10 cellular contexts compared by ENCODE assay signal in the genomic region with DNA sequence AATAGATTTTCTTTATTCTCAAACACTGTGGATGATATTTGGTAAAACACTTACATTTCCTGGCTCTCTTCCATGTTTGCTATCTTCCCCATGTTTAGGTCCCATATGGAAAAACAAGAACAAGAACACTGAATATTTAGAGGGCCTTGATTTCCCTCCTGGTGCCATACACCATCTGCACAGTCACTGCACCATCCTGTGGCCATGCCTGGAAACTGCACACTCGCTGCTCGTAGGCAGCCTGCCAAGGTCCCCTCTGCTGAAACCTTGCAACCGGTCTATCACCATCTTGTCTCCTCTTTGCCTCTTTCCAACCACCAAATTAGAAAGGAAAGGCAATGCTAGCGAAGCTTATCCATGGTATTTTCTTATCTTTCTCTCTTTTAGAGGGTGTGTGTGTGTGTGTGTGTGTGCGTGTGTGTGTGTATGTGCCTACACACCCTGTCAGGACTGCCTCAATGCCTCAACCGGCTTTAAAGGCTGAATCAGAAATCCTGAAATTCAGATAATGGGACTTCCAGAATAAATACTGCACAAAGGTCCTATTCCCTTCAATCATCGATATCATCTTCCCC.
A peak's percentile ranks its signal among the peaks of the same experiment; 100 is the strongest.
DNase-seq lines count a peak whose midpoint lies in the region; ATAC-seq and TF ChIP-seq lines count a peak whose summit lies in the region.
"Had no signal": no experiment of that assay in that cellular context is flagged by ENCODE, and none has a peak within 500 bp of the region (broad histone marks: within the 10 kb centered on the region; RNA-seq: fewer than 3 reads in every experiment).

No MANE protein-coding gene starts in this region.

- ATAC-seq in psoas muscle (peak in 2 of 4 donors; percentile 61 to 62), HG02970 (IDR thresholded peaks at IDR 0.05; ENCODE audit: low FRiP score, unreplicated experiment) (no peak)

- CTCF ChIA-PET in HEK293 (lab: Yijun Ruan, JAX) = interaction anchor here (0.5 to 3.8 kb wide), 30 partner anchors 9 to 943 kb away, joined by 3 to 58 read pairs (median 4); a partner anchor contains a TSS

- no peaks in the 10 kb centered on the region for H3K27me3 Mint-ChIP-seq in activated T-helper 1 cell treated with anti-CD3 and anti-CD28 coated beads, Interleukin-12 subunit alpha, Interleukin-12 subunit beta, Interleukin-2, Interleukin-4 antibody, amounts not matched to agents 30 ng/mL and 10 ng/mL and 1 ng/mL, durations not matched to agents 14 hours and 24 hours and 36 hours (ENCODE audit: insufficient read depth)

- no peaks in the 10 kb centered on the region for H3K9me3 ChIP-seq in DOHH2 (ENCODE audit: control insufficient read depth, insufficient read depth, low read length)
- H3K9me3 ChIP-seq in HEK293 (ENCODE audit: control insufficient read depth, insufficient read depth, low read depth, low read length) = no peaks in the 10 kb centered on the region
- no peaks in the 10 kb centered on the region for H3K9me3 ChIP-seq in psoas muscle
- H3K9me3 ChIP-seq: SJSA1 had no signal

- H3K79me2 ChIP-seq in DOHH2 (ENCODE audit: control insufficient read depth, low read length) = no peaks in the 10 kb centered on the region

- no peaks in the 10 kb centered on the region for H3K9me2 ChIP-seq in DOHH2 (replicated peaks; ENCODE audit: control insufficient read depth, low read length)

- H3K36me3 ChIP-seq in DOHH2 (ENCODE audit: control insufficient read depth, low read length) = no peaks in the 10 kb centered on the region
- no peaks in the 10 kb centered on the region for H3K36me3 ChIP-seq in HEK293 (ENCODE audit: control insufficient read depth in 2 of 2, insufficient read depth in 1 of 2, low read length in 2 of 2)
- no peaks in the 10 kb centered on the region for H3K36me3 ChIP-seq in psoas muscle (ENCODE audit: insufficient read depth in 1 of 2, low read depth in 1 of 2)
- H3K36me3 ChIP-seq: SJSA1 had no signal

- no peaks in the 10 kb centered on the region for H3F3A ChIP-seq in DOHH2 (ENCODE audit: control insufficient read depth, insufficient read depth)

- peak; percentile 3 for DNase-seq in NCI-H82 treated with DMSO at 0.1 percent for 48 hours (lab: John Stamatoyannopoulos, UW; ENCODE audit: unreplicated experiment)
- peak; percentile 2 for DNase-seq in activated T-helper 1 cell treated with anti-CD3 and anti-CD28 coated beads, Interleukin-12 subunit alpha, Interleukin-12 subunit beta, Interleukin-2, Interleukin-4 antibody, amounts not matched to agents 30 ng/mL and 10 ng/mL and 1 ng/mL, durations not matched to agents 14 hours and 24 hours and 36 hours (ENCODE audit: low spot score)
- peak; percentile 9 for DNase-seq in germinal center (ENCODE audit: low spot score)
- DNase-seq in psoas muscle = peak; percentile 45 to 67
- no peak for DNase-seq in GM19240 (ENCODE audit: insufficient read length, low spot score)

- H3K4me1 ChIP-seq in DOHH2 (ENCODE audit: control insufficient read depth, low read length) (no peaks in the 10 kb centered on the region), HEK293 (ENCODE audit: control insufficient read depth, insufficient read depth, low read length) (no peaks in the 10 kb centered on the region), psoas muscle (no peaks in the 10 kb centered on the region)
- H3K4me1 ChIP-seq: SJSA1 had no signal

- H3K9me3 Mint-ChIP-seq in activated T-helper 1 cell treated with anti-CD3 and anti-CD28 coated beads, Interleukin-12 subunit alpha, Interleukin-12 subunit beta, Interleukin-2, Interleukin-4 antibody, amounts not matched to agents 30 ng/mL and 10 ng/mL and 1 ng/mL, durations not matched to agents 14 hours and 24 hours and 36 hours = no peaks in the 10 kb centered on the region

- no peaks in the 10 kb centered on the region for H3K36me3 Mint-ChIP-seq in activated T-helper 1 cell treated with anti-CD3 and anti-CD28 coated beads, Interleukin-12 subunit alpha, Interleukin-12 subunit beta, Interleukin-2, Interleukin-4 antibody, amounts not matched to agents 30 ng/mL and 10 ng/mL and 1 ng/mL, durations not matched to agents 14 hours and 24 hours and 36 hours (ENCODE audit: low read depth)

- intact Hi-C loops in activated T-helper 1 cell treated with anti-CD3 and anti-CD28 coated beads, Interleukin-12 subunit alpha, Interleukin-12 subunit beta, Interleukin-2, Interleukin-4 antibody, amounts not matched to agents 30 ng/mL and 10 ng/mL and 1 ng/mL, durations not matched to agents 14 hours and 24 hours and 36 hours (cut with micrococcal nuclease) = loop anchor here (1.0 to 10.0 kb wide), 3 partner anchors 387 to 771 kb away; no protein-coding TSS in a partner anchor
- intact Hi-C loops in psoas muscle (cut with DNase I) = loop anchor here (5.0 kb wide), 2 partner anchors 321 to 1451 kb away; no protein-coding TSS in a partner anchor

- H3K27me3 ChIP-seq in DOHH2 (ENCODE audit: control insufficient read depth, low read length) (no peaks in the 10 kb centered on the region), psoas muscle (ENCODE audit: insufficient read depth in 3 of 3, low read length in 2 of 3) (peaks cover 0 to 22% (median 0%) of the 10 kb centered on the region in 3 donors)
- H3K27me3 ChIP-seq: SJSA1 had no signal

- TF ChIP-seq CTCF in DOHH2 (IDR thresholded peaks at IDR 0.05; ENCODE audit: low read depth, low read length, poor library complexity, severe bottlenecking) (peak; percentile 63), HEK293 (tag by site-specific recombination; IDR thresholded peaks at IDR 0.05) (peak; percentile 68), psoas muscle (IDR thresholded peaks at IDR 0.05) (peak; percentile 50)

- POLR2A ChIA-PET in HEK293 (lab: Yijun Ruan, JAX) = no interaction called here

- H3K4me1 Mint-ChIP-seq in activated T-helper 1 cell treated with anti-CD3 and anti-CD28 coated beads, Interleukin-12 subunit alpha, Interleukin-12 subunit beta, Interleukin-2, Interleukin-4 antibody, amounts not matched to agents 30 ng/mL and 10 ng/mL and 1 ng/mL, durations not matched to agents 14 hours and 24 hours and 36 hours (ENCODE audit: low read depth) = no peaks in the 10 kb centered on the region

- H3K4me2 ChIP-seq in DOHH2 (ENCODE audit: low read length) = no peak overlapping the region

- H3K27ac Mint-ChIP-seq in activated T-helper 1 cell treated with anti-CD3 and anti-CD28 coated beads, Interleukin-12 subunit alpha, Interleukin-12 subunit beta, Interleukin-2, Interleukin-4 antibody, amounts not matched to agents 30 ng/mL and 10 ng/mL and 1 ng/mL, durations not matched to agents 14 hours and 24 hours and 36 hours = no peak overlapping the region

- 49 to 54% (median 50%) methylated on average over 7 of the region's 7 CpGs for WGBS in psoas muscle, 3 donors

- H3K4me3 Mint-ChIP-seq in activated T-helper 1 cell treated with anti-CD3 and anti-CD28 coated beads, Interleukin-12 subunit alpha, Interleukin-12 subunit beta, Interleukin-2, Interleukin-4 antibody, amounts not matched to agents 30 ng/mL and 10 ng/mL and 1 ng/mL, durations not matched to agents 14 hours and 24 hours and 36 hours = no peak overlapping the region

- no peak overlapping the region for H3K27ac ChIP-seq in DOHH2 (ENCODE audit: low read depth, low read length)
- no peak overlapping the region for H3K27ac ChIP-seq in HEK293 (ENCODE audit: extremely low read depth, low read depth, low read length)
- H3K27ac ChIP-seq in psoas muscle = no peak overlapping the region
- H3K27ac ChIP-seq: SJSA1, skin epidermis had no signal

- no peak overlapping the region for H3K4me3 ChIP-seq in DOHH2 (ENCODE audit: low read length)
- no peak overlapping the region for H3K4me3 ChIP-seq in HEK293 (ENCODE audit: low read depth, low read length)
- H3K4me3 ChIP-seq in psoas muscle = no peak overlapping the region
- H3K4me3 ChIP-seq: SJSA1, skin epidermis had no signal

- no peaks in the 10 kb centered on the region for H4K20me1 ChIP-seq in DOHH2 (ENCODE audit: control insufficient read depth, insufficient read depth, low read depth, low read length)

TF ChIP-seq in HEK293, 187 proteins besides CTCF, POLR2A, EP300 and RAD21 (continues in another document):
- TF ChIP-seq, protein P1, sequence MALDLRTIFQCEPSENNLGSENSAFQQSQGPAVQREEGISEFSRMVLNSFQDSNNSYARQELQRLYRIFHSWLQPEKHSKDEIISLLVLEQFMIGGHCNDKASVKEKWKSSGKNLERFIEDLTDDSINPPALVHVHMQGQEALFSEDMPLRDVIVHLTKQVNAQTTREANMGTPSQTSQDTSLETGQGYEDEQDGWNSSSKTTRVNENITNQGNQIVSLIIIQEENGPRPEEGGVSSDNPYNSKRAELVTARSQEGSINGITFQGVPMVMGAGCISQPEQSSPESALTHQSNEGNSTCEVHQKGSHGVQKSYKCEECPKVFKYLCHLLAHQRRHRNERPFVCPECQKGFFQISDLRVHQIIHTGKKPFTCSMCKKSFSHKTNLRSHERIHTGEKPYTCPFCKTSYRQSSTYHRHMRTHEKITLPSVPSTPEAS (tag by site-specific recombination; IDR thresholded peaks at IDR 0.05) = peak; percentile 97
- TF ChIP-seq ZFP37 (tag by site-specific recombination; IDR thresholded peaks at IDR 0.05) (no peak), ZNF140 (tag by site-specific recombination; IDR thresholded peaks at IDR 0.05) (no peak), GLIS1 (tag by site-specific recombination; IDR thresholded peaks at IDR 0.05) (no peak), HOXA7 (CRISPR knock-in tag; IDR thresholded peaks at IDR 0.05; ENCODE audit: borderline replicate concordance) (no peak), KLF10 (tag by site-specific recombination; IDR thresholded peaks at IDR 0.05) (no peak), ZNF654 (tag by site-specific recombination; IDR thresholded peaks at IDR 0.05; ENCODE audit: low read depth) (peak; percentile 84), ZNF174 (tag by site-specific recombination; IDR thresholded peaks at IDR 0.05) (no peak), SCRT2 (tag by site-specific recombination; IDR thresholded peaks at IDR 0.05) (no peak), ZNF157 (tag by site-specific recombination; IDR thresholded peaks at IDR 0.05) (peak; percentile 56), ZNF302 (tag by site-specific recombination; IDR thresholded peaks at IDR 0.05; ENCODE audit: low read depth) (no peak)
- TF ChIP-seq, protein P2, sequence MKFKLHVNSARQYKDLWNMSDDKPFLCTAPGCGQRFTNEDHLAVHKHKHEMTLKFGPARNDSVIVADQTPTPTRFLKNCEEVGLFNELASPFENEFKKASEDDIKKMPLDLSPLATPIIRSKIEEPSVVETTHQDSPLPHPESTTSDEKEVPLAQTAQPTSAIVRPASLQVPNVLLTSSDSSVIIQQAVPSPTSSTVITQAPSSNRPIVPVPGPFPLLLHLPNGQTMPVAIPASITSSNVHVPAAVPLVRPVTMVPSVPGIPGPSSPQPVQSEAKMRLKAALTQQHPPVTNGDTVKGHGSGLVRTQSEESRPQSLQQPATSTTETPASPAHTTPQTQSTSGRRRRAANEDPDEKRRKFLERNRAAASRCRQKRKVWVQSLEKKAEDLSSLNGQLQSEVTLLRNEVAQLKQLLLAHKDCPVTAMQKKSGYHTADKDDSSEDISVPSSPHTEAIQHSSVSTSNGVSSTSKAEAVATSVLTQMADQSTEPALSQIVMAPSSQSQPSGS (tag by site-specific recombination; IDR thresholded peaks at IDR 0.05; ENCODE audit: low read depth) = no peak
